In the genomic region with DNA sequence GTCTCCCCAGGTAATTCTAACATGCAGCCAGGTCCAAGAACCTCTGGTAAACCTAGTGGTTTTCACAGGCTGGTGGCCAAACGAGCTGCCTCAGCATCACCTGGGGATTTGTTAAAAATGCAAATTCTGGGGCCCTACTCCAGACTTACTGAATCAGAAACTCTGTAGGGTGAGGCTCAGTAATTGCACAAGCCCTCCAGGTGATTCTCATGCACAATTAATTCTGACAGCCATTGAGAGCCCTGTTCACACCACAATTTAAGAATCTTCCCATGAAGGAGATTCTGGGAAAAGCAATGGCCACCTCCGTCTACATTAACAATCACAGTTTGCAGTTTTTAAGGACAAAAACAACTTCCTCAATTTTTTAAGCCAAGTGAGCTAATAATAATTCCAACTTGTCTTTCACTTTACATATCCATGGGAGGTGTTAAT, we compare ENCODE assay signal across 13 cellular contexts.
DNase-seq lines count a peak whose midpoint lies in the region; ATAC-seq and TF ChIP-seq lines count a peak whose summit lies in the region.
"Had no signal": no experiment of that assay in that cellular context is flagged by ENCODE, and none has a peak within 500 bp of the region (broad histone marks: within the 10 kb centered on the region; RNA-seq: fewer than 3 reads in every experiment).

No MANE protein-coding gene starts in this region.

- TF ChIP-seq POLR2A in transverse colon (IDR thresholded peaks at IDR 0.05) (no peak), upper lobe of left lung (IDR thresholded peaks at IDR 0.05) (no peak)

- no peaks in the 10 kb centered on the region for H3K4me1 ChIP-seq in transverse colon
- no peaks in the 10 kb centered on the region for H3K4me1 ChIP-seq in upper lobe of left lung
- H3K4me1 ChIP-seq: esophagus muscularis mucosa had no signal

- no peaks in the 10 kb centered on the region for H3K4me1 Mint-ChIP-seq in activated CD4-positive, alpha-beta memory T cell treated with anti-CD3 and anti-CD28 coated beads, Interleukin-2, amount 10 ng/mL, durations not matched to agents 7 days and 5 days

- ATAC-seq in HG02678 (IDR thresholded peaks at IDR 0.05; ENCODE audit: unreplicated experiment) (peak; percentile 92), HG03460 (IDR thresholded peaks at IDR 0.05; ENCODE audit: unreplicated experiment) (peak; percentile 96), upper lobe of left lung (ENCODE audit: low FRiP score in 2 of 2) (no peak)
- ATAC-seq: left cardiac atrium, SK-N-SH treated with all-trans-retinoic acid at 6 μM for 48 hours had no signal

- POLR2A ChIA-PET in activated CD4-positive, alpha-beta memory T cell treated with anti-CD3 and anti-CD28 coated beads, Interleukin-2, amount 10 ng/mL, durations not matched to agents 7 days and 5 days (lab: Charles Lee) = no interaction called here

- CTCF ChIA-PET in activated CD4-positive, alpha-beta memory T cell treated with anti-CD3 and anti-CD28 coated beads, Interleukin-2, amount 10 ng/mL, durations not matched to agents 7 days and 5 days (lab: Charles Lee) = no interaction called here

- H3K4me3 ChIP-seq in transverse colon = no peak overlapping the region
- no peak overlapping the region for H3K4me3 ChIP-seq in dorsolateral prefrontal cortex
- no peak overlapping the region for H3K4me3 ChIP-seq in upper lobe of left lung
- H3K4me3 ChIP-seq: esophagus muscularis mucosa had no signal

- H3K9me3 ChIP-seq in transverse colon = no peaks in the 10 kb centered on the region
- H3K9me3 ChIP-seq in upper lobe of left lung = no peaks in the 10 kb centered on the region
- H3K9me3 ChIP-seq: esophagus muscularis mucosa had no signal

- H3K27ac Mint-ChIP-seq in activated CD4-positive, alpha-beta memory T cell treated with anti-CD3 and anti-CD28 coated beads, Interleukin-2, amount 10 ng/mL, durations not matched to agents 7 days and 5 days = no peak overlapping the region

- in situ Hi-C loops in transverse colon (cut with MboI; ENCODE audit: low pct_ligation_motif_present in 1 of 4, low pct_unique_long_range_greater_than_20kb in 1 of 4, low sequenced_read_pairs in 3 of 4) = loop anchor here in 1 of 4 donors (25.0 kb wide), 1 partner anchor 162 kb away; no protein-coding TSS in a partner anchor

- 51 to 63% methylated on average over 1 to 2 of the region's 2 CpGs for WGBS in transverse colon (ENCODE audit: low coverage in 1 of 2), 2 donors
- WGBS in upper lobe of left lung, 2 donors = 55 to 60% methylated on average over 2 of the region's 2 CpGs

- no peaks in the 10 kb centered on the region for H3K36me3 Mint-ChIP-seq in activated CD4-positive, alpha-beta memory T cell treated with anti-CD3 and anti-CD28 coated beads, Interleukin-2, amount 10 ng/mL, durations not matched to agents 7 days and 5 days (ENCODE audit: low read depth)

- no peak overlapping the region for H3K27ac ChIP-seq in transverse colon
- H3K27ac ChIP-seq in dorsolateral prefrontal cortex = peak overlapping the region in 11 of 59 donors; percentile 90 to 99 (median 94)
- H3K27ac ChIP-seq in upper lobe of left lung = no peak overlapping the region
- H3K27ac ChIP-seq: esophagus muscularis mucosa had no signal

- peaks cover 7% of the 10 kb centered on the region for H3K27me3 Mint-ChIP-seq in activated CD4-positive, alpha-beta memory T cell treated with anti-CD3 and anti-CD28 coated beads, Interleukin-2, amount 10 ng/mL, durations not matched to agents 7 days and 5 days

- no peak overlapping the region for H3K4me3 Mint-ChIP-seq in activated CD4-positive, alpha-beta memory T cell treated with anti-CD3 and anti-CD28 coated beads, Interleukin-2, amount 10 ng/mL, durations not matched to agents 7 days and 5 days

- H3K27me3 ChIP-seq in transverse colon (peaks cover 4% of the 10 kb centered on the region), dorsolateral prefrontal cortex (no peaks in the 10 kb centered on the region), upper lobe of left lung (no peaks in the 10 kb centered on the region)

- no peak for TF ChIP-seq CTCF in transverse colon (IDR thresholded peaks at IDR 0.05)
- TF ChIP-seq CTCF in dorsolateral prefrontal cortex (IDR thresholded peaks at IDR 0.05 in 54 of 56, conservative IDR thresholded peaks at IDR 0.05 in 2 of 56; ENCODE audit: low read depth in 1 of 56, partially characterized antibody in 56 of 56) = no peak
- no peak for TF ChIP-seq CTCF in upper lobe of left lung (IDR thresholded peaks at IDR 0.05)

- H3K36me3 ChIP-seq in transverse colon = no peaks in the 10 kb centered on the region
- H3K36me3 ChIP-seq in upper lobe of left lung = no peaks in the 10 kb centered on the region
- H3K36me3 ChIP-seq: esophagus muscularis mucosa had no signal

- no peaks in the 10 kb centered on the region for H3K9me3 Mint-ChIP-seq in activated CD4-positive, alpha-beta memory T cell treated with anti-CD3 and anti-CD28 coated beads, Interleukin-2, amount 10 ng/mL, durations not matched to agents 7 days and 5 days

- TF ChIP-seq EP300 in transverse colon (IDR thresholded peaks at IDR 0.05; ENCODE audit: low read depth) (no peak), upper lobe of left lung (IDR thresholded peaks at IDR 0.05) (no peak)

- intact Hi-C loops in transverse colon (cut with DNase I; ENCODE audit: low total_unique reads) = no loop called here
- intact Hi-C loops in dorsolateral prefrontal cortex (cut with DNase I) = no loop called here

- DNase-seq in NCI-H146 (lab: John Stamatoyannopoulos, UW) (peak; percentile 43), NCI-H146 treated with DMSO at 0.1 percent for 48 hours (lab: John Stamatoyannopoulos, UW; ENCODE audit: unreplicated experiment) (no peak), transverse colon (peak; percentile 13), dorsolateral prefrontal cortex (no peak), upper lobe of left lung (no peak)
- DNase-seq in activated CD4-positive, alpha-beta memory T cell treated with anti-CD3 and anti-CD28 coated beads, Interleukin-2, amount 10 ng/mL, durations not matched to agents 7 days and 5 days = no peak
- DNase-seq: 8988T, aorta, left cardiac atrium had no signal

Comparison
In these comparisons a context has a peak if more than half of its experiments do, and no peak if none do; other contexts are left out.
1. DNase-seq: peak in NCI-H146 (single experiment) and transverse colon (single experiment); none in NCI-H146 treated with DMSO at 0.1 percent for 48 hours (single experiment), activated CD4-positive, alpha-beta memory T cell treated with anti-CD3 and anti-CD28 coated beads, Interleukin-2, amount 10 ng/mL, durations not matched to agents 7 days and 5 days (single experiment), dorsolateral prefrontal cortex (0 of 10) and upper lobe of left lung (0 of 2).
2. ATAC-seq: peak in HG02678 (single experiment) and HG03460 (single experiment); none in upper lobe of left lung (0 of 2).